ENCODE assay signal across 8 cellular contexts in the genomic region with DNA sequence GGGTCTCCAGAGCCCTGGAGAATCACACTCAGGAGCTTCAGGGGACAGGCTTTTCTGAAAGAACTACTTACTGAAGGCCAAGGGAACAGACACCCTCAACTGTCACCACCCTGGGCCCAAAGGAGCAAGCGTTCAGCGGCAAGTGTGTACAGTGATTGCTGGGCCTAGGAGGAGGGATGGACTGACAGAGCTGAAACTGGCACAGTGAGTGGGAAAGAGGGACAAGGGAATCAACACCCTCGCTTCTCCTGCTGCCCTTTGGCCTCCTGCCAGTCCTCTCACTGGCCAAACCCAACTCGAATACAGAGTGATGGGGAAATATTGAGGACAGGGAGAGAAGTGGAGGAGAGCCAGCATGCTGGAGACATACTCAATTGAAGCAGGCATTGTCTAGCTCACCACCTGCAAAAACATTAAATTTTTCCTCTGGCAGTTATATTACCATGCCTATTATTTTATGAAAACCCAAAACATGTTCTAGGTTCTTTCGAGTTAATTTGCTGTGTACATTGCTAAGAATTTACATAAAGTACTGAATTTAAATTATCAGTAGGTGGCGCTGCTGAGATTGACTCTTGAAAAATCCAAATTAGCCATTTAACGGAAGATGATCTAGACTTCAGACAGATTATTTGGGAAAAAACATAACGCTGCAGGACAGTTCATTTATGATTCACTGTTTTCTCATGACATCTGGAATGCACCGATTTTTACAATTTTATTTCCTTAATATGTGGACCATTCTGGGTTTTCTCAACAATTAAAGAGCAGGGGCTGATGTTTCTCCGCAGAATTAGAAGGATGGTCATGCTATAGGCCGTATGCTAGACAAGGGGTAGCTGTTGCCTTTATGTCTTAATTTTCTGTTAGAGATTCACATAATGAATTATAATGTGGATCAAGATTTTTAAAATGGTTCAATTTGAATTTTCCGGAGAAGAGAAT. TPM values are rescaled to one million over a fixed set of nuclear protein-coding genes. Genes with fewer than 3 reads are reported as not detected.
A peak's percentile ranks its signal among the peaks of the same experiment; 100 is the strongest.
DNase-seq lines count a peak whose midpoint lies in the region; ATAC-seq and TF ChIP-seq lines count a peak whose summit lies in the region.

No MANE protein-coding gene starts in this region.

- H3K27me3 ChIP-seq in MG63 (no peaks in the 10 kb centered on the region), body of pancreas (no peaks in the 10 kb centered on the region), kidney epithelial cell (ENCODE audit: control insufficient read depth, insufficient read depth, low read length) (no peaks in the 10 kb centered on the region)

- H3K9me3 ChIP-seq in MG63 (no peaks in the 10 kb centered on the region), body of pancreas (no peaks in the 10 kb centered on the region)

- ATAC-seq in body of pancreas (no peak), GM18517 (IDR thresholded peaks at IDR 0.05; ENCODE audit: unreplicated experiment) (no peak)

- WGBS in body of pancreas, 2 donors, result 32 to 42% methylated on average over 10 to 12 of the region's 12 CpGs

- DNase-seq in NCI-H345 (lab: John Stamatoyannopoulos, UW) (peak; percentile 18), NCI-H345 treated with DMSO at 0.1 percent for 48 hours (lab: John Stamatoyannopoulos, UW; ENCODE audit: unreplicated experiment) (no peak), MG63 (peak; percentile 20), body of pancreas (peak; percentile 20 to 46 (median 37)), kidney epithelial cell (ENCODE audit: low read depth) (no peak), KG1 (lab: John Stamatoyannopoulos, UW) (no peak)
- DNase-seq in activated CD4-positive, CD25-positive, alpha-beta regulatory T cell (lab: John Stamatoyannopoulos, UW), result no peak

- no peaks in the 10 kb centered on the region for H3K36me3 ChIP-seq in MG63
- no peaks in the 10 kb centered on the region for H3K36me3 ChIP-seq in body of pancreas (replicated peaks in 1 of 2; ENCODE audit: insufficient read depth in 1 of 2, low read depth in 2 of 2)
- H3K36me3 ChIP-seq in kidney epithelial cell (ENCODE audit: control insufficient read depth, insufficient read depth, low read length), result no peaks in the 10 kb centered on the region

- peaks cover 17% of the 10 kb centered on the region for H3K4me1 ChIP-seq in body of pancreas

- TF ChIP-seq POLR2A in body of pancreas (IDR thresholded peaks at IDR 0.05), result no peak

- intact Hi-C loops in body of pancreas (cut with DNase I), result no loop called here

- H3K4me3 ChIP-seq in MG63 (no peak overlapping the region), body of pancreas (no peak overlapping the region), kidney epithelial cell (ENCODE audit: low read depth, low read length) (no peak overlapping the region)

- no peak overlapping the region for H3K27ac ChIP-seq in body of pancreas

- TF ChIP-seq CTCF in body of pancreas (IDR thresholded peaks at IDR 0.05), result peak; percentile 23 to 67 (median 59)
- TF ChIP-seq CTCF in kidney epithelial cell (IDR thresholded peaks at IDR 0.05; ENCODE audit: insufficient read depth, low read length, poor library complexity, severe bottlenecking), result peak; percentile 56

RNA-seq across cellular contexts. Expression of a gene that starts 14.7 kb away (rescaled TPM):
- not detected in 2 replicates for total RNA-seq in MG63 (2014; rRNA removed; shearing (Covaris generic); ENCODE audit: low replicate concordance)
- total RNA-seq in body of pancreas (under 1 TPM; 0.52 to 0.66 TPM), kidney epithelial cell (0.08 and 0.14 TPM in 2 replicates)

Comparison
In these comparisons a context has a peak if more than half of its experiments do, and no peak if none do; other contexts are left out.
1. DNase-seq: peak in NCI-H345 (single experiment), MG63 (single experiment) and body of pancreas (4 of 4); none in NCI-H345 treated with DMSO at 0.1 percent for 48 hours (single experiment), kidney epithelial cell (single experiment), activated CD4-positive, CD25-positive, alpha-beta regulatory T cell (0 of 4) and KG1 (single experiment).